29 cellular contexts compared by ENCODE assay signal in the genomic region with DNA sequence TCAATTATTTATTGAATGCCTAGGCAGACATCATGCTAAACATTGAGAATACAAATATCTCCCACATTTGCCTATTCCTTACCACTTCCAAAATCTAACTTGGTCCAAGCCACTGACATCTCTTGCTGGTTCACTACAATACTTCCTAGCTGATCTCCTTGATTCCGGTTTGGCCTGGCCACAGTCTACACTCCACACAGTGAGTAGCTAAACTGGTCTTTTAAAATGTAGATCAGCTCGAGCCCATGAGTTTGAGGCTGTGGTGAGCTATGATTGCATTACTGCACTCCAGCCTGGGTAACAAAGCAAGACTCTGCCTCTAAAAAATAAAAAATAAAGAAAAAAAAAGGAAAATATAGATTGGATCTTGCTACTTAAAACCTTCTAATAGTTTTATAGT.
"Had no signal": no experiment of that assay in that cellular context is flagged by ENCODE, and none has a peak within 500 bp of the region (broad histone marks: within the 10 kb centered on the region; RNA-seq: fewer than 3 reads in every experiment).

No MANE protein-coding gene starts in this region.

- H3K4me3 Mint-ChIP-seq: natural killer cell; nephron; neural progenitor cell; stimulated activated effector memory CD8-positive, alpha-beta T cell treated with anti-CD3 and anti-CD28 coated beads, Interleukin-12 subunit alpha, Interleukin-12 subunit beta, amount 100 ng/mL, for 72 hours; stimulated activated naive CD8-positive, alpha-beta T cell treated with anti-CD3 and anti-CD28 coated beads, Interleukin-15, amount 100 ng/mL, for 72 hours had no signal

- H3K4me2 ChIP-seq: neural progenitor cell had no signal

- DNase-seq: natural killer cell; occipital lobe; ovary; posterior cingulate gyrus; psoas muscle; right cardiac atrium; right lobe of liver; sigmoid colon; small intestine; stimulated activated CD4-positive, alpha-beta T cell treated with anti-CD3 and anti-CD28 coated beads, Interleukin-15, amount 100 ng/mL, for 24 hours; stimulated activated CD4-positive, alpha-beta T cell treated with anti-CD3 and anti-CD28 coated beads, Interleukin-2, amount 100 ng/mL, for 24 hours; stimulated activated CD4-positive, alpha-beta T cell treated with anti-CD3 and anti-CD28 coated beads, Interleukin-2, amount 100 ng/mL, for 48 hours; stimulated activated CD4-positive, alpha-beta T cell treated with anti-CD3 and anti-CD28 coated beads, Interleukin-4, amount 100 ng/mL, for 24 hours; stimulated activated naive CD4-positive, alpha-beta T cell; stimulated activated naive CD8-positive, alpha-beta T cell treated with anti-CD3 and anti-CD28 coated beads, Interleukin-15, amount 100 ng/mL, for 72 hours; stimulated activated naive CD8-positive, alpha-beta T cell treated with anti-CD3 and anti-CD28 coated beads, Interleukin-15, Interleukin-2, amounts not matched to agents 100 U/mL and 50 U/mL, for 24 hours; substantia nigra; testis; tibial artery; transverse colon; upper lobe of left lung had no signal

- H3K27me3 ChIP-seq: neural progenitor cell, ovary, right lobe of liver, sigmoid colon, suprapubic skin, testis, tibial artery, upper lobe of left lung, vagina had no signal

- H3K4me3 ChIP-seq: neural progenitor cell, ovary, psoas muscle, right lobe of liver, sigmoid colon, suprapubic skin, testis, tibial artery, transverse colon, upper lobe of left lung, vagina had no signal

- H3K27ac Mint-ChIP-seq: natural killer cell; nephron; neural progenitor cell; progenitor cell of endocrine pancreas; stimulated activated effector memory CD8-positive, alpha-beta T cell treated with anti-CD3 and anti-CD28 coated beads, Interleukin-12 subunit alpha, Interleukin-12 subunit beta, amount 100 ng/mL, for 72 hours; stimulated activated naive CD8-positive, alpha-beta T cell treated with anti-CD3 and anti-CD28 coated beads, Interleukin-15, amount 100 ng/mL, for 72 hours had no signal

- H3K27ac ChIP-seq: neural progenitor cell, ovary, parathyroid adenoma, psoas muscle, right lobe of liver, sigmoid colon, suprapubic skin, testis, tibial artery, transverse colon, upper lobe of left lung, vagina had no signal

- H3K36me3 Mint-ChIP-seq: natural killer cell; neural progenitor cell; stimulated activated effector memory CD8-positive, alpha-beta T cell treated with anti-CD3 and anti-CD28 coated beads, Interleukin-12 subunit alpha, Interleukin-12 subunit beta, amount 100 ng/mL, for 72 hours had no signal

- H3K79me2 ChIP-seq: parathyroid adenoma had no signal

- H3K9me3 ChIP-seq: ovary, psoas muscle, right lobe of liver, sigmoid colon, suprapubic skin, testis, tibial artery, transverse colon, upper lobe of left lung, vagina had no signal

- H3K9me3 Mint-ChIP-seq: natural killer cell; nephron; neural progenitor cell; stimulated activated effector memory CD8-positive, alpha-beta T cell treated with anti-CD3 and anti-CD28 coated beads, Interleukin-12 subunit alpha, Interleukin-12 subunit beta, amount 100 ng/mL, for 72 hours; stimulated activated naive CD8-positive, alpha-beta T cell treated with anti-CD3 and anti-CD28 coated beads, Interleukin-15, amount 100 ng/mL, for 72 hours had no signal

- H3K9ac ChIP-seq: neural progenitor cell, parathyroid adenoma had no signal

- H3K4me1 ChIP-seq: parathyroid adenoma, right lobe of liver, sigmoid colon, suprapubic skin, transverse colon, upper lobe of left lung, vagina had no signal

- H3K36me3 ChIP-seq: neural progenitor cell, ovary, right lobe of liver, sigmoid colon, suprapubic skin, tibial artery, transverse colon, upper lobe of left lung, vagina had no signal

- FAIRE-seq: small intestine, urothelium cell line had no signal

- H3K4me1 Mint-ChIP-seq: natural killer cell; stimulated activated effector memory CD8-positive, alpha-beta T cell treated with anti-CD3 and anti-CD28 coated beads, Interleukin-12 subunit alpha, Interleukin-12 subunit beta, amount 100 ng/mL, for 72 hours; stimulated activated naive CD8-positive, alpha-beta T cell treated with anti-CD3 and anti-CD28 coated beads, Interleukin-15, amount 100 ng/mL, for 72 hours had no signal

- ATAC-seq: natural killer cell; psoas muscle; right cardiac atrium; right lobe of liver; stimulated activated effector memory CD8-positive, alpha-beta T cell treated with anti-CD3 and anti-CD28 coated beads, Interleukin-12 subunit alpha, Interleukin-12 subunit beta, amount 100 ng/mL, for 72 hours; stimulated activated naive CD8-positive, alpha-beta T cell treated with anti-CD3 and anti-CD28 coated beads, Interleukin-15, amount 100 ng/mL, for 72 hours; stimulated activated naive CD8-positive, alpha-beta T cell treated with anti-CD3 and anti-CD28 coated beads, Interleukin-15, Interleukin-2, amounts not matched to agents 100 U/mL and 50 U/mL, for 24 hours had no signal

- H2AFZ ChIP-seq: neural progenitor cell, parathyroid adenoma had no signal
